22 cellular contexts compared by ENCODE assay signal in genomic region chr2:68091439-68092034, GRCh38.
"Had no signal": no experiment of that assay in that cellular context is flagged by ENCODE, and none has a peak within 500 bp of the region (broad histone marks: within the 10 kb centered on the region; RNA-seq: fewer than 3 reads in every experiment).

No MANE protein-coding gene starts in this region.

- H3K27me3 ChIP-seq: dorsolateral prefrontal cortex, gastroesophageal sphincter, heart right ventricle, stomach, vagina had no signal

- H3K4me1 ChIP-seq: gastroesophageal sphincter, heart right ventricle, left ventricle myocardium inferior, parathyroid adenoma, vagina had no signal

- FAIRE-seq: colon had no signal

- H3K4me3 ChIP-seq: dorsolateral prefrontal cortex, gastroesophageal sphincter, heart right ventricle, left ventricle myocardium inferior, smooth muscle cell, stomach, vagina had no signal

- H3K36me3 ChIP-seq: gastroesophageal sphincter, heart right ventricle, left ventricle myocardium inferior, stomach, vagina had no signal

- H3K27ac ChIP-seq: dorsolateral prefrontal cortex, epithelial cell of prostate, gastroesophageal sphincter, heart right ventricle, left ventricle myocardium inferior, parathyroid adenoma, stomach, vagina had no signal

- H3K9me3 ChIP-seq: gastroesophageal sphincter, heart right ventricle, left ventricle myocardium inferior, stomach, vagina had no signal

- DNase-seq: activated CD4-positive, alpha-beta T cell treated with anti-CD3 and anti-CD28 coated beads for 48 hours; activated CD4-positive, CD25-positive, alpha-beta regulatory T cell; activated CD8-positive, alpha-beta T cell treated with anti-CD3 and anti-CD28 coated beads, Interleukin-2, amount 10 ng/mL, durations not matched to agents 7 days and 5 days; activated naive CD4-positive, alpha-beta T cell treated with anti-CD3 and anti-CD28 coated beads for 36 hours; activated T-cell treated with anti-CD3 and anti-CD28 coated beads, Interleukin-2, amount 50 U/mL, for 24 hours; anterior cingulate cortex; caudate nucleus; dorsolateral prefrontal cortex; heart right ventricle; left ventricle myocardium inferior; naive thymus-derived CD8-positive, alpha-beta T cell; stimulated activated CD4-positive, alpha-beta T cell treated with anti-CD3 and anti-CD28 coated beads, Interleukin-4, amount 100 ng/mL, for 1 hour; stomach; trophoblast cell had no signal

- ATAC-seq: activated CD8-positive, alpha-beta T cell treated with anti-CD3 and anti-CD28 coated beads, Interleukin-2, amount 10 ng/mL, durations not matched to agents 7 days and 5 days; gastroesophageal sphincter; heart right ventricle; naive thymus-derived CD8-positive, alpha-beta T cell; sciatic nerve; stimulated activated effector memory CD8-positive, alpha-beta T cell treated with anti-CD3 and anti-CD28 coated beads, Interleukin-12 subunit alpha, Interleukin-12 subunit beta, amount 100 ng/mL, for 72 hours had no signal
